Comparison of ENCODE assay signal across 18 cellular contexts in the genomic region with DNA sequence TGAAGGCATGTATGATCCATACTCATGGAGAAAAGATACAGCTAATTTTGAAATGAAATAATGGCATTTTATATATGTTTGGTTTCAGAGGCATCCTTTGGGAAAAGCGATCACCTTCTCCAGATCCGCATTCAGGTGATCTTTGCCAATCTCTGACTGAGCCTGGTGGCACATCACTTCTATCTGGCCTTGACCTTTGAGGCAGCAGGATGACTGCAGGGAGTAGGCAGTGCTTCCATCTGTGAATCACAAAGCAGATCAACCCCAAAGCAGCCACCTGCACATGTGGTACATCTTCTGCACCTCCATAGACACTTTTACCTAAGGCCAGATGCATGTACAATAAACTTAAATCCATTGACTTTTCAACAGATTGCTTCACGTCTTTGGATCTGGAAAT.
"Had no signal": no experiment of that assay in that cellular context is flagged by ENCODE, and none has a peak within 500 bp of the region (broad histone marks: within the 10 kb centered on the region; RNA-seq: fewer than 3 reads in every experiment).

No MANE protein-coding gene starts in this region.

- H3K36me3 ChIP-seq: esophagus squamous epithelium, gastroesophageal sphincter, left lung, right atrium auricular region had no signal

- H3K9me3 ChIP-seq: esophagus squamous epithelium, gastroesophageal sphincter, left lung, right atrium auricular region had no signal

- H3K27me3 Mint-ChIP-seq: dendritic cell treated with granulocyte-macrophage colony-stimulating factor and Interleukin-4, amounts not matched to agents 40 ng/mL and 50 ng/mL, for 4 days; type B pancreatic cell had no signal

- H3K4me3 Mint-ChIP-seq: dendritic cell treated with granulocyte-macrophage colony-stimulating factor and Interleukin-4, amounts not matched to agents 40 ng/mL and 50 ng/mL, for 4 days; nephron progenitor cell; type B pancreatic cell had no signal

- H3K27ac Mint-ChIP-seq: dendritic cell treated with granulocyte-macrophage colony-stimulating factor and Interleukin-4, amounts not matched to agents 40 ng/mL and 50 ng/mL, for 4 days; nephron progenitor cell; type B pancreatic cell had no signal

- FAIRE-seq: colon, small intestine, urothelium cell line had no signal

- H3K36me3 Mint-ChIP-seq: naive B cell had no signal

- DNase-seq: esophagus squamous epithelium; foreskin fibroblast; glutamatergic neuron; islet precursor cell; left lung; mesendoderm; nephron progenitor cell; posterior cingulate gyrus; small intestine; stimulated activated CD4-positive, alpha-beta T cell treated with anti-CD3 and anti-CD28 coated beads, Interleukin-2, amount 100 ng/mL, for 48 hours; stimulated activated naive CD4-positive, alpha-beta T cell treated with Interleukin-2 at 50 U/mL for 16 hours had no signal

- H3K4me3 ChIP-seq: esophagus squamous epithelium, gastroesophageal sphincter, left lung, right atrium auricular region had no signal

- H3K9me3 Mint-ChIP-seq: dendritic cell treated with granulocyte-macrophage colony-stimulating factor and Interleukin-4, amounts not matched to agents 40 ng/mL and 50 ng/mL, for 4 days; nephron progenitor cell had no signal

- H3K27me3 ChIP-seq: esophagus squamous epithelium, gastroesophageal sphincter, left lung, right atrium auricular region had no signal

- ATAC-seq: gastroesophageal sphincter, left lung had no signal

- H3K27ac ChIP-seq: esophagus squamous epithelium, gastroesophageal sphincter, left lung, right atrium auricular region had no signal
